19 cellular contexts compared by ENCODE assay signal in genomic region chr7:157141525-157142060, GRCh38. TPM values are rescaled to one million over a fixed set of nuclear protein-coding genes. Genes with fewer than 3 reads are reported as not detected.
DNase-seq lines count a peak whose midpoint lies in the region; ATAC-seq and TF ChIP-seq lines count a peak whose summit lies in the region.
"Had no signal": no experiment of that assay in that cellular context is flagged by ENCODE, and none has a peak within 500 bp of the region (broad histone marks: within the 10 kb centered on the region; RNA-seq: fewer than 3 reads in every experiment).

No MANE protein-coding gene starts in this region.

- H3K27me3 ChIP-seq in BLaER1 (no peaks in the 10 kb centered on the region), DOHH2 (ENCODE audit: control insufficient read depth, low read length) (no peaks in the 10 kb centered on the region)
- H3K27me3 ChIP-seq: brain microvascular endothelial cell, pancreas, SJSA1 had no signal

- H4K20me1 ChIP-seq in BLaER1, result peaks cover 75% of the 10 kb centered on the region
- H4K20me1 ChIP-seq in DOHH2 (ENCODE audit: control insufficient read depth, insufficient read depth, low read depth, low read length), result peaks cover 49% of the 10 kb centered on the region

- no peak for TF ChIP-seq CTCF in DOHH2 (IDR thresholded peaks at IDR 0.05; ENCODE audit: low read depth, low read length, poor library complexity, severe bottlenecking)

- no peaks in the 10 kb centered on the region for H3K27me3 Mint-ChIP-seq in activated T-helper 1 cell treated with anti-CD3 and anti-CD28 coated beads, Interleukin-12 subunit alpha, Interleukin-12 subunit beta, Interleukin-2, Interleukin-4 antibody, amounts not matched to agents 30 ng/mL and 10 ng/mL and 1 ng/mL, durations not matched to agents 14 hours and 24 hours and 36 hours (ENCODE audit: insufficient read depth)
- peaks cover 0 to 3% (median 2%) of the 10 kb centered on the region in 3 donors for H3K27me3 Mint-ChIP-seq in immature natural killer cell (ENCODE audit: low read depth in 3 of 3)

- ATAC-seq in HG03457 (IDR thresholded peaks at IDR 0.05; ENCODE audit: unreplicated experiment) (no peak), GM21367 (IDR thresholded peaks at IDR 0.05; ENCODE audit: unreplicated experiment) (no peak)
- ATAC-seq: activated naive CD4-positive, alpha-beta T cell treated with anti-CD3 and anti-CD28 coated beads, Interleukin-2, amount 50 U/mL, for 72 hours; pancreas had no signal

- H3K4me1 Mint-ChIP-seq in activated T-helper 1 cell treated with anti-CD3 and anti-CD28 coated beads, Interleukin-12 subunit alpha, Interleukin-12 subunit beta, Interleukin-2, Interleukin-4 antibody, amounts not matched to agents 30 ng/mL and 10 ng/mL and 1 ng/mL, durations not matched to agents 14 hours and 24 hours and 36 hours (ENCODE audit: low read depth), result peaks cover 51% of the 10 kb centered on the region
- H3K4me1 Mint-ChIP-seq in immature natural killer cell, result peaks cover 51 to 74% of the 10 kb centered on the region in 2 donors

- H3F3A ChIP-seq in DOHH2 (ENCODE audit: control insufficient read depth, insufficient read depth), result peaks cover 9% of the 10 kb centered on the region

- H3K4me1 ChIP-seq in BLaER1 (peaks cover 33% of the 10 kb centered on the region), DOHH2 (ENCODE audit: control insufficient read depth, low read length) (peaks cover 39% of the 10 kb centered on the region)

- peaks cover 7% of the 10 kb centered on the region for H3K9me3 ChIP-seq in BLaER1
- no peaks in the 10 kb centered on the region for H3K9me3 ChIP-seq in DOHH2 (ENCODE audit: control insufficient read depth, insufficient read depth, low read length)
- H3K9me3 ChIP-seq: pancreas, SJSA1 had no signal

- no peaks in the 10 kb centered on the region for H3K9me3 Mint-ChIP-seq in activated T-helper 1 cell treated with anti-CD3 and anti-CD28 coated beads, Interleukin-12 subunit alpha, Interleukin-12 subunit beta, Interleukin-2, Interleukin-4 antibody, amounts not matched to agents 30 ng/mL and 10 ng/mL and 1 ng/mL, durations not matched to agents 14 hours and 24 hours and 36 hours
- no peaks in the 10 kb centered on the region for H3K9me3 Mint-ChIP-seq in immature natural killer cell
- H3K9me3 Mint-ChIP-seq: activated naive CD4-positive, alpha-beta T cell treated with anti-CD3 and anti-CD28 coated beads, Interleukin-2, amount 50 U/mL, for 72 hours had no signal

- peaks cover 49% of the 10 kb centered on the region for H3K36me3 Mint-ChIP-seq in activated T-helper 1 cell treated with anti-CD3 and anti-CD28 coated beads, Interleukin-12 subunit alpha, Interleukin-12 subunit beta, Interleukin-2, Interleukin-4 antibody, amounts not matched to agents 30 ng/mL and 10 ng/mL and 1 ng/mL, durations not matched to agents 14 hours and 24 hours and 36 hours (ENCODE audit: low read depth)
- peaks cover 0 to 5% (median 4%) of the 10 kb centered on the region in 3 donors for H3K36me3 Mint-ChIP-seq in immature natural killer cell

- H3K79me2 ChIP-seq in DOHH2 (ENCODE audit: control insufficient read depth, low read length), result peaks cover 76% of the 10 kb centered on the region

- H3K4me2 ChIP-seq in BLaER1, result peak overlapping the region; percentile 95
- peak overlapping the region; percentile 68 for H3K4me2 ChIP-seq in DOHH2 (ENCODE audit: low read length)

- H3K27ac ChIP-seq in BLaER1 (no peak overlapping the region), DOHH2 (ENCODE audit: low read depth, low read length) (no peak overlapping the region)
- H3K27ac ChIP-seq: brain microvascular endothelial cell, epithelial cell of prostate, pancreas, SJSA1 had no signal

- no peak for DNase-seq in activated T-helper 1 cell treated with anti-CD3 and anti-CD28 coated beads, Interleukin-12 subunit alpha, Interleukin-12 subunit beta, Interleukin-2, Interleukin-4 antibody, amounts not matched to agents 30 ng/mL and 10 ng/mL and 1 ng/mL, durations not matched to agents 14 hours and 24 hours and 36 hours (ENCODE audit: low spot score)
- no peak for DNase-seq in immature natural killer cell
- DNase-seq in LoVo (ENCODE audit: low spot score), result no peak
- no peak for DNase-seq in NCI-H446 treated with DMSO at 0.1 percent for 48 hours (lab: John Stamatoyannopoulos, UW)
- DNase-seq: activated CD4-positive, alpha-beta T cell treated with anti-CD3 and anti-CD28 coated beads for 1 hour; brain microvascular endothelial cell; foreskin melanocyte; HCEC 1CT; KG1; pancreas; stimulated activated CD4-positive, alpha-beta T cell treated with anti-CD3 and anti-CD28 coated beads, Interleukin-2, amount 100 ng/mL, for 48 hours; T1000 had no signal

- H3K9ac ChIP-seq in BLaER1, result 0 out of 2 replicates have a peak overlapping the region, but pooled peaks have one; percentile 99

- no peak overlapping the region for H3K27ac Mint-ChIP-seq in activated T-helper 1 cell treated with anti-CD3 and anti-CD28 coated beads, Interleukin-12 subunit alpha, Interleukin-12 subunit beta, Interleukin-2, Interleukin-4 antibody, amounts not matched to agents 30 ng/mL and 10 ng/mL and 1 ng/mL, durations not matched to agents 14 hours and 24 hours and 36 hours
- peak overlapping the region in 2 of 6 donors; percentile 24 to 46 for H3K27ac Mint-ChIP-seq in immature natural killer cell

- no peaks in the 10 kb centered on the region for H3K9me2 ChIP-seq in DOHH2 (replicated peaks; ENCODE audit: control insufficient read depth, low read length)

- H3K4me3 ChIP-seq in BLaER1, result no peak overlapping the region
- H3K4me3 ChIP-seq in DOHH2 (ENCODE audit: low read length), result peak overlapping the region; percentile 98; the same call in 1 of the 2 replicates
- H3K4me3 ChIP-seq: SJSA1 had no signal

- intact Hi-C loops in activated T-helper 1 cell treated with anti-CD3 and anti-CD28 coated beads, Interleukin-12 subunit alpha, Interleukin-12 subunit beta, Interleukin-2, Interleukin-4 antibody, amounts not matched to agents 30 ng/mL and 10 ng/mL and 1 ng/mL, durations not matched to agents 14 hours and 24 hours and 36 hours (cut with micrococcal nuclease), result no loop called here

- peak overlapping the region; percentile 87 for H3K4me3 Mint-ChIP-seq in activated T-helper 1 cell treated with anti-CD3 and anti-CD28 coated beads, Interleukin-12 subunit alpha, Interleukin-12 subunit beta, Interleukin-2, Interleukin-4 antibody, amounts not matched to agents 30 ng/mL and 10 ng/mL and 1 ng/mL, durations not matched to agents 14 hours and 24 hours and 36 hours
- peak overlapping the region in 3 of 5 donors; percentile 39 to 72 (median 54) for H3K4me3 Mint-ChIP-seq in immature natural killer cell

- H3K36me3 ChIP-seq in BLaER1, result peaks cover 63% of the 10 kb centered on the region
- H3K36me3 ChIP-seq in DOHH2 (ENCODE audit: control insufficient read depth, low read length), result peaks cover 75% of the 10 kb centered on the region
- H3K36me3 ChIP-seq: pancreas had no signal

RNA-seq across cellular contexts. Expression of gene UBE3C, which starts 2.9 kb away (rescaled TPM):
- 91.5 and 95.8 TPM in 2 replicates for total RNA-seq in activated T-helper 1 cell treated with anti-CD3 and anti-CD28 coated beads, Interleukin-12 subunit alpha, Interleukin-12 subunit beta, Interleukin-2, Interleukin-4 antibody, amounts not matched to agents 30 ng/mL and 10 ng/mL and 1 ng/mL, durations not matched to agents 14 hours and 24 hours and 36 hours
- 10 to 100 TPM; 17.3 to 25.6 (median 17.4) TPM for polyA plus RNA-seq in immature natural killer cell
